In the genomic region with DNA sequence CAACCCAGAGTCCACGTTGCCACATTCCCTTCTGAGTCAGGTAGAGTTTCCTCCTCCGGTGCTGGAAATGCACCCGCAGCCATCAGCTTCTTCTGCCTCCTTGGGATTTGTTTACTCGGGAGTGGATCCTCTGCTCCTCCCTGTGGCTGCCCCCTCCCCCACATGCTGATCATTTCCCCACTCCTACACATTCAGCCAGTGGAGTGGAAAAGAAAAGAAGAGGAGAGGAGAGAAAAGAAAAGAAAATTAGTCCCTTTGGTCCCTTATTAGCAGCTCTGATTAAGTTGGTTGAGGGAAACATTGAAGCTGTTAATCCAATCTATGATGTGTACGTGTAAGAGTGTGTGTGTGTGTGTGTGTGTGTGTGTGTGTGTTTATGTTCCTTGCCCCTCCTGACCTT, we compare ENCODE assay signal across 18 cellular contexts. TPM values are rescaled to one million over a fixed set of nuclear protein-coding genes. Genes with fewer than 3 reads are reported as not detected.
"Had no signal": no experiment of that assay in that cellular context is flagged by ENCODE, and none has a peak within 500 bp of the region (broad histone marks: within the 10 kb centered on the region; RNA-seq: fewer than 3 reads in every experiment).

No MANE protein-coding gene starts in this region.

- H3K4me2 ChIP-seq: KMS-11 had no signal

- H3K36me3 Mint-ChIP-seq: T-cell had no signal

- H3K4me1 ChIP-seq: adrenal gland had no signal

- DNase-seq: activated B cell treated with CpG ODN at 0.5 μM for 24 hours; activated CD4-positive, alpha-beta T cell treated with anti-CD3 and anti-CD28 coated beads for 1 hour; activated gamma-delta T cell; NCI-H226; NK-92 treated with Interleukin-12 subunit alpha and Interleukin-12 subunit beta, amount 100 ng/mL, for 24 hours; T1000 had no signal

- H3K36me3 ChIP-seq: adrenal gland had no signal

- H3K4me3 ChIP-seq: adrenal gland, SK-N-MC had no signal

- H3K27me3 ChIP-seq: adrenal gland had no signal

- H3K9ac ChIP-seq: KMS-11 had no signal

- H3K27ac Mint-ChIP-seq: activated B cell treated with CpG ODN at 0.5 μM for 24 hours; activated CD4-positive, alpha-beta memory T cell treated with anti-CD3 and anti-CD28 coated beads for 36 hours; activated CD4-positive, alpha-beta T cell treated with anti-CD3 and anti-CD28 coated beads, Interleukin-2, amount 10 ng/mL, durations not matched to agents 7 days and 5 days; activated naive CD4-positive, alpha-beta T cell treated with anti-CD3 and anti-CD28 coated beads for 36 hours; activated naive CD8-positive, alpha-beta T cell; activated T-helper 17 cell treated with anti-CD3 and anti-CD28 coated beads, Interleukin-2, amount 50 U/mL, for 72 hours; T-cell had no signal

- H3K4me1 Mint-ChIP-seq: activated B cell treated with CpG ODN at 0.5 μM for 24 hours; activated CD4-positive, alpha-beta T cell treated with anti-CD3 and anti-CD28 coated beads, Interleukin-2, amount 10 ng/mL, durations not matched to agents 7 days and 5 days; activated T-helper 17 cell treated with anti-CD3 and anti-CD28 coated beads, Interleukin-2, amount 50 U/mL, for 72 hours had no signal

- H3K9me3 ChIP-seq: adrenal gland had no signal

- H3K27me3 Mint-ChIP-seq: activated CD4-positive, alpha-beta memory T cell treated with anti-CD3 and anti-CD28 coated beads for 36 hours had no signal

- H3K4me3 Mint-ChIP-seq: activated B cell treated with CpG ODN at 0.5 μM for 24 hours; activated CD4-positive, alpha-beta memory T cell treated with anti-CD3 and anti-CD28 coated beads for 36 hours; activated CD4-positive, alpha-beta T cell treated with anti-CD3 and anti-CD28 coated beads, Interleukin-2, amount 10 ng/mL, durations not matched to agents 7 days and 5 days; activated naive CD4-positive, alpha-beta T cell treated with anti-CD3 and anti-CD28 coated beads for 36 hours; activated naive CD8-positive, alpha-beta T cell; activated T-helper 17 cell treated with anti-CD3 and anti-CD28 coated beads, Interleukin-2, amount 50 U/mL, for 72 hours; T-cell had no signal

- H3K27ac ChIP-seq: adrenal gland, KMS-11, SK-N-MC had no signal

RNA-seq across cellular contexts. Expression of a gene that starts 36.6 kb away (rescaled TPM):
- total RNA-seq: activated B cell treated with CpG ODN at 0.5 μM for 24 hours; activated CD4-positive, alpha-beta memory T cell treated with anti-CD3 and anti-CD28 coated beads for 36 hours; activated CD4-positive, alpha-beta T cell treated with anti-CD3 and anti-CD28 coated beads, Interleukin-2, amount 10 ng/mL, durations not matched to agents 7 days and 5 days; activated naive CD4-positive, alpha-beta T cell treated with anti-CD3 and anti-CD28 coated beads for 36 hours; activated T-helper 17 cell treated with anti-CD3 and anti-CD28 coated beads, Interleukin-2, amount 50 U/mL, for 72 hours; cardiac septum; NCI-H460; Right ventricle myocardium inferior had no signal
